In genomic region chr10:70253878-70254765, GRCh38 we compare ENCODE assay signal across 1 cellular context.
TF ChIP-seq lines count a peak whose summit lies in the region.

No MANE protein-coding gene starts in this region.

TF ChIP-seq in HepG2, 621 proteins besides CTCF, POLR2A, EP300 and RAD21:
- TF ChIP-seq ZBTB26 (CRISPR knock-in tag; IDR thresholded peaks at IDR 0.05; ENCODE audit: borderline replicate concordance): no peak
- TF ChIP-seq TEAD3 (CRISPR knock-in tag; optimal IDR thresholded peaks at IDR 0.05; ENCODE audit: borderline replicate concordance): peak; percentile 36
- no peak for TF ChIP-seq ZNF607 (CRISPR knock-in tag; IDR thresholded peaks at IDR 0.05; ENCODE audit: borderline replicate concordance)
- TF ChIP-seq KDM3A (CRISPR knock-in tag; IDR thresholded peaks at IDR 0.05; ENCODE audit: low read depth): no peak
- no peak for TF ChIP-seq ZC3H13 (CRISPR knock-in tag; IDR thresholded peaks at IDR 0.05)
- TF ChIP-seq DMTF1 (CRISPR knock-in tag; IDR thresholded peaks at IDR 0.05): no peak
